Comparison of ENCODE assay signal across 21 cellular contexts in genomic region chr3:109117939-109118338, GRCh38. TPM values are rescaled to one million over a fixed set of nuclear protein-coding genes. Genes with fewer than 3 reads are reported as not detected.
DNase-seq lines count a peak whose midpoint lies in the region; ATAC-seq, FAIRE-seq and TF ChIP-seq lines count a peak whose summit lies in the region.
"Had no signal": no experiment of that assay in that cellular context is flagged by ENCODE, and none has a peak within 500 bp of the region (broad histone marks: within the 10 kb centered on the region; RNA-seq: fewer than 3 reads in every experiment).

Gene MORC1, minus strand, starts transcription at chr3:109118134. Its CDS starts 75 bp downstream, at chr3:109118059.

- H4K91ac ChIP-seq in neuronal stem cell (ENCODE audit: low read depth, low read length, poor library complexity) = no peak within 1 kb of the TSS

- no peak within 1 kb of the TSS for H3K27ac Mint-ChIP-seq in activated naive CD8-positive, alpha-beta T cell treated with anti-CD3 and anti-CD28 coated beads for 36 hours
- H3K27ac Mint-ChIP-seq in activated T-helper 17 cell treated with anti-CD3 and anti-CD28 coated beads, Interleukin-2, amount 50 U/mL, for 72 hours = no peak within 1 kb of the TSS
- H3K27ac Mint-ChIP-seq: CD4-positive, alpha-beta T cell had no signal

- no peak within 1 kb of the TSS for H3K14ac ChIP-seq in neuronal stem cell (ENCODE audit: low read length)

- H3K27me3 ChIP-seq in K562 (ENCODE audit: control insufficient read depth in 2 of 2, insufficient read depth in 2 of 2, low read length in 2 of 2) = no peaks in the 10 kb centered on the region
- H3K27me3 ChIP-seq in neuronal stem cell (ENCODE audit: control insufficient read depth in 3 of 3, insufficient read depth in 3 of 3, low read depth in 1 of 3, low read length in 3 of 3) = no peaks in the 10 kb centered on the region
- H3K27me3 ChIP-seq: MG63, SJCRH30 had no signal

- peak; percentile 37 to 57 (median 53) for DNase-seq in K562 (ENCODE audit: extremely low read depth in 1 of 4, low spot score in 3 of 4)
- no peak for DNase-seq in neuronal stem cell (ENCODE audit: low spot score)
- DNase-seq in erythroblast (lab: John Stamatoyannopoulos, UW) = no peak
- DNase-seq in activated naive CD8-positive, alpha-beta T cell treated with anti-CD3 and anti-CD28 coated beads for 36 hours = no peak
- DNase-seq: COR-L47, DMS79, GOT3, Kasumi-1, MG63, NCI-H1417, NCI-H187, NCI-H2227 treated with DMSO at 0.1 percent for 48 hours, NCI-H524, NCI-H774, SJCRH30 had no signal

- POLR2A ChIA-PET in K562 (lab: Yijun Ruan, JAX) = interaction anchor here (0.6 kb wide), 1 partner anchor 1377 kb away, joined by 3 read pairs; no protein-coding TSS in a partner anchor

- H2AK5ac ChIP-seq in neuronal stem cell (ENCODE audit: low read depth, low read length) = no peak within 1 kb of the TSS

- in situ Hi-C loops in K562 (cut with MboI) = no loop called here

- H3K36me3 ChIP-seq in K562 (ENCODE audit: control insufficient read depth, insufficient read depth, low read length) (no peaks in the 10 kb centered on the region), neuronal stem cell (replicated peaks in 1 of 2; ENCODE audit: control insufficient read depth in 2 of 2, insufficient read depth in 2 of 2, low read length in 2 of 2) (no peaks in the 10 kb centered on the region)
- H3K36me3 ChIP-seq: MG63, SJCRH30 had no signal

- 0 out of 4 replicates have a peak, but pooled peaks of 1 of the 2 experiments have one; percentile 12 for TF ChIP-seq RAD21 in K562 (CRISPR knock-in tag; conservative IDR thresholded peaks at IDR 0.05 in 1 of 2, IDR thresholded peaks at IDR 0.05 in 1 of 2)

- H3K4me2 ChIP-seq in K562 (ENCODE audit: insufficient read depth, low read length) (peak within 1 kb of the TSS; percentile 36), neuronal stem cell (ENCODE audit: insufficient read depth, low read length, poor library complexity, severe bottlenecking) (no peak within 1 kb of the TSS)

- H3K27me3 Mint-ChIP-seq in activated naive CD8-positive, alpha-beta T cell treated with anti-CD3 and anti-CD28 coated beads for 36 hours = peaks cover 8% of the 10 kb centered on the region
- peaks cover 3% of the 10 kb centered on the region for H3K27me3 Mint-ChIP-seq in activated T-helper 17 cell treated with anti-CD3 and anti-CD28 coated beads, Interleukin-2, amount 50 U/mL, for 72 hours

- H3K18ac ChIP-seq in neuronal stem cell (ENCODE audit: low read length) = peak within 1 kb of the TSS; percentile 36

- H3K27ac ChIP-seq in K562 (ENCODE audit: extremely low read depth, low read depth, low read length) = no peak within 1 kb of the TSS
- H3K27ac ChIP-seq in neuronal stem cell (replicated peaks; ENCODE audit: low read length) = no peak within 1 kb of the TSS
- H3K27ac ChIP-seq: SJCRH30 had no signal

- H3K9me1 ChIP-seq in K562 (ENCODE audit: control insufficient read depth, insufficient read depth, low read length) = no peaks in the 10 kb centered on the region

- H4K8ac ChIP-seq in neuronal stem cell (ENCODE audit: low read depth, low read length) = no peak within 1 kb of the TSS

- H2BK12ac ChIP-seq in neuronal stem cell (ENCODE audit: low read length) = no peak within 1 kb of the TSS

- peak within 1 kb of the TSS; percentile 70 for H2AFZ ChIP-seq in K562 (ENCODE audit: low read depth, low read length)
- no peak within 1 kb of the TSS for H2AFZ ChIP-seq in neuronal stem cell (ENCODE audit: low read length)

- H2BK15ac ChIP-seq in neuronal stem cell (ENCODE audit: low read length) = no peak within 1 kb of the TSS

- CTCF ChIA-PET in K562 (lab: Yijun Ruan, JAX; ENCODE audit: low intra/inter-chr PET ratio) = no interaction called here

- H3K36me3 Mint-ChIP-seq in activated naive CD8-positive, alpha-beta T cell treated with anti-CD3 and anti-CD28 coated beads for 36 hours = no peaks in the 10 kb centered on the region
- no peaks in the 10 kb centered on the region for H3K36me3 Mint-ChIP-seq in activated T-helper 17 cell treated with anti-CD3 and anti-CD28 coated beads, Interleukin-2, amount 50 U/mL, for 72 hours (ENCODE audit: low read depth)

- FAIRE-seq in K562 (lab: Jason Lieb, UNC) = no peak

- peak; percentile 23; the same call in 1 of the 2 replicates for TF ChIP-seq CTCF in LNCAP (IDR thresholded peaks at IDR 0.05)
- peak; percentile 43 to 57 (median 54) for TF ChIP-seq CTCF in K562 (IDR thresholded peaks at IDR 0.05 in 2 of 3, conservative IDR thresholded peaks at IDR 0.05 in 1 of 3; ENCODE audit: insufficient read depth in 2 of 3, low read depth in 1 of 3, low read length in 3 of 3)

- no peak within 1 kb of the TSS for H2BK5ac ChIP-seq in neuronal stem cell (ENCODE audit: low read length)

- peak within 1 kb of the TSS; percentile 51 for H2BK120ac ChIP-seq in neuronal stem cell (ENCODE audit: low read depth, low read length)

- 4% methylated on average over 15 of the region's 38 CpGs for WGBS in K562 (ENCODE audit: insufficient coverage, low coverage, missing lambda C conversion rate)
- no CpG with 5 or more reads among the region's 38 CpGs for WGBS in neuronal stem cell (ENCODE audit: extremely low coverage in 2 of 2, insufficient read length in 2 of 2, insufficient replicate concordance in 1 of 2), 2 donors

- no TSS peak for BruUV-seq in K562 (replicated peaks; lab: Mats Ljungman, UMichigan)

- no peak within 1 kb of the TSS for H3K4ac ChIP-seq in neuronal stem cell (ENCODE audit: low read length)

- no peak for TF ChIP-seq POLR2A in K562 (conservative IDR thresholded peaks at IDR 0.05)
- TF ChIP-seq POLR2A in erythroblast (IDR thresholded peaks at IDR 0.05; ENCODE audit: low read length) = no peak

- no peaks in the 10 kb centered on the region for H3K9me3 Mint-ChIP-seq in activated naive CD8-positive, alpha-beta T cell treated with anti-CD3 and anti-CD28 coated beads for 36 hours
- H3K9me3 Mint-ChIP-seq in activated T-helper 17 cell treated with anti-CD3 and anti-CD28 coated beads, Interleukin-2, amount 50 U/mL, for 72 hours = peaks cover 6% of the 10 kb centered on the region

- H3K79me2 ChIP-seq in K562 (ENCODE audit: control insufficient read depth, insufficient read depth, low read length) = no peaks in the 10 kb centered on the region

- no peaks in the 10 kb centered on the region for H3K79me1 ChIP-seq in neuronal stem cell (ENCODE audit: low read depth, low read length)

- H3K4me3 ChIP-seq in K562 = 0 out of 2 replicates have a peak within 1 kb of the TSS, but pooled peaks have one; percentile 18
- H3K4me3 ChIP-seq in neuronal stem cell (ENCODE audit: low read length in 2 of 2) = no peak within 1 kb of the TSS
- H3K4me3 ChIP-seq: MG63, SJCRH30 had no signal

- peaks cover 0 to 5% of the 10 kb centered on the region in 2 experiments; a peak in 2 of 5 replicates for H3K4me1 ChIP-seq in K562 (replicated peaks in 1 of 2; ENCODE audit: control insufficient read depth in 2 of 2, insufficient read depth in 2 of 2, low read length in 2 of 2)
- H3K4me1 ChIP-seq in neuronal stem cell (ENCODE audit: control insufficient read depth in 2 of 2, insufficient read depth in 1 of 2, low read depth in 1 of 2, low read length in 2 of 2) = peaks cover 0 to 2% of the 10 kb centered on the region in 2 donors
- H3K4me1 ChIP-seq: SJCRH30 had no signal

- H3K9ac ChIP-seq in K562 (ENCODE audit: insufficient read depth in 1 of 2, low read depth in 2 of 2, low read length in 2 of 2) (no peak within 1 kb of the TSS), neuronal stem cell (ENCODE audit: low read depth, low read length, poor library complexity) (peak within 1 kb of the TSS; percentile 24)

- H4K20me1 ChIP-seq in K562 (replicated peaks; ENCODE audit: control insufficient read depth, insufficient read depth, low read length) = no peaks in the 10 kb centered on the region

- H3K4me1 Mint-ChIP-seq in activated naive CD8-positive, alpha-beta T cell treated with anti-CD3 and anti-CD28 coated beads for 36 hours = no peaks in the 10 kb centered on the region
- H3K4me1 Mint-ChIP-seq in activated T-helper 17 cell treated with anti-CD3 and anti-CD28 coated beads, Interleukin-2, amount 50 U/mL, for 72 hours = no peaks in the 10 kb centered on the region

- ATAC-seq in K562 (peak; percentile 91), HG02759 (IDR thresholded peaks at IDR 0.05; ENCODE audit: unreplicated experiment) (no peak)
- no peak for ATAC-seq in activated T-helper 17 cell treated with anti-CD3 and anti-CD28 coated beads, Interleukin-2, amount 50 U/mL, for 72 hours (replicated peaks)
- ATAC-seq: Panc1 had no signal

- no peak within 1 kb of the TSS for H3K4me3 Mint-ChIP-seq in activated naive CD8-positive, alpha-beta T cell treated with anti-CD3 and anti-CD28 coated beads for 36 hours
- no peak within 1 kb of the TSS for H3K4me3 Mint-ChIP-seq in activated T-helper 17 cell treated with anti-CD3 and anti-CD28 coated beads, Interleukin-2, amount 50 U/mL, for 72 hours
- H3K4me3 Mint-ChIP-seq: CD4-positive, alpha-beta T cell had no signal

- TF ChIP-seq EP300 in K562 (IDR thresholded peaks at IDR 0.05; ENCODE audit: low read length) = no peak

- intact Hi-C loops in K562 (cut with micrococcal nuclease) = no loop called here

- H3K23ac ChIP-seq in neuronal stem cell (ENCODE audit: low read depth, low read length, poor library complexity) = peak within 1 kb of the TSS; percentile 21

- H3K9me3 ChIP-seq in K562 (replicated peaks; ENCODE audit: control insufficient read depth, insufficient read depth, low read depth, low read length) = no peaks in the 10 kb centered on the region
- no peaks in the 10 kb centered on the region for H3K9me3 ChIP-seq in neuronal stem cell (replicated peaks in 1 of 2; ENCODE audit: control insufficient read depth in 2 of 2, insufficient read depth in 1 of 2, low read depth in 1 of 2, low read length in 2 of 2)
- H3K9me3 ChIP-seq: MG63, SJCRH30 had no signal

RNA-seq across cellular contexts. Expression of gene MORC1, which starts in this region (rescaled TPM):
- total RNA-seq in K562 (2011; cell fraction: chromatin; rRNA removed; ENCODE audit: low replicate concordance) = not detected in 2 replicates
- total RNA-seq in K562 (2011; cell fraction: nucleolus; rRNA removed) = not detected in 2 replicates
- total RNA-seq in K562 (2011; cell fraction: nucleoplasm; rRNA removed) = not detected in 2 replicates
- 0.16 and 0.41 TPM in 2 replicates for total RNA-seq in K562 (2014; rRNA removed)
- 0.22 and 0.35 TPM in 2 replicates for total RNA-seq in K562 (2014; rRNA removed; fragmentation: Illumina TruSeq; extraction: Trizol)
- 0.26 and 0.36 TPM in 2 replicates for total RNA-seq in K562 (2015; rRNA removed; fragmentation: Illumina TruSeq; extraction: Trizol)
- 0.13 and 0.31 TPM in 2 replicates for total RNA-seq in K562 (2021)
- polyA plus RNA-seq in K562 (2011; rRNA removed) = not detected in 2 replicates
- polyA plus RNA-seq in K562 (2011; cell fraction: cytosol; rRNA removed) = not detected in 2 replicates
- polyA plus RNA-seq in K562 (2011; cell fraction: nucleus; rRNA removed) = not detected in 2 replicates
- polyA plus RNA-seq in K562 (2012) = 0.21 and 0.91 TPM in 2 replicates
- 0.18 and 0.28 TPM in 2 replicates for polyA plus RNA-seq in K562 (2014; fragmentation: Illumina TruSeq; extraction: Trizol)
- under 1 TPM; 0.24 to 0.32 TPM for polyA plus RNA-seq in K562 (2014; fragmentation: Nextera tagmentation; extraction: Ambion mirVana)
- polyA plus RNA-seq in K562 (2014; rRNA removed) = 0.08 and 0.42 TPM in 2 replicates
- polyA minus RNA-seq in K562 (2011; rRNA and poly(A)+ RNA removed) = not detected in 2 replicates
- polyA minus RNA-seq in K562 (2011; cell fraction: cytosol; rRNA and poly(A)+ RNA removed) = not detected in 2 replicates
- polyA minus RNA-seq in K562 (2011; cell fraction: nucleus; rRNA and poly(A)+ RNA removed) = not detected in 2 replicates
- not detected for polyA plus RNA-seq in neuronal stem cell (2013, experiment 1 of 2)
- not detected for polyA plus RNA-seq in neuronal stem cell (2013, experiment 2 of 2)
- total RNA-seq in activated naive CD8-positive, alpha-beta T cell treated with anti-CD3 and anti-CD28 coated beads for 36 hours = not detected
- total RNA-seq in activated T-helper 17 cell treated with anti-CD3 and anti-CD28 coated beads, Interleukin-2, amount 50 U/mL, for 72 hours = under 1 TPM in 1 of 2 donors, not detected in 1; 0.11 TPM
- total RNA-seq: CD4-positive, alpha-beta T cell; SJCRH30 had no signal
- polyA plus RNA-seq: BJ had no signal

Comparison
In these comparisons a context has a peak if more than half of its experiments do, and no peak if none do; other contexts are left out.
1. Peak in DNase-seq, ATAC-seq, H3K4me3 ChIP-seq and H3K4me2 ChIP-seq in K562; RNA of the gene not detected or under 1 TPM.